15 cellular contexts compared by ENCODE assay signal in the genomic region with DNA sequence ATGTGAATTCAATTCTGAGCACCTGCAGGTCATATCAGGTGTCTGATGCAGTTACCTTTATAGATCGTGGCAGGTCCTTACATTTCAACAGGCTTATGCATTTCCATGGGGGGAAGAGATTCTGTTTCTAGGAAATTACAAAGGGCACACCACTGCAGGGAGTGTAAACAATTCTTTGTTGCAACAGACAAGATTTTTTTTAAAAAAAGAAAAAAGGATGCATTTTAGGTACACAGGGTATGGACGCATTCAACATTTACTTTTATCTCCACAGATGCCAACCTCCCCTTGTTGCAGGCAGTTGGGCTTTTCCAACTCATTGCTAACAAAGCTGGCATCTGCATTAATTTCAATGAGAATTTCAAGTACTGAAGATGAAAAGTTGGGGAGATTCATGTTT. TPM values are rescaled to one million over a fixed set of nuclear protein-coding genes. Genes with fewer than 3 reads are reported as not detected.
"Had no signal": no experiment of that assay in that cellular context is flagged by ENCODE, and none has a peak within 500 bp of the region (broad histone marks: within the 10 kb centered on the region; RNA-seq: fewer than 3 reads in every experiment).

No MANE protein-coding gene starts in this region.

- H3K27me3 ChIP-seq: neutrophil had no signal

- H3K4me3 ChIP-seq: lung, thoracic aorta had no signal

- H3K36me3 ChIP-seq: neutrophil, thoracic aorta had no signal

- H3K9me3 ChIP-seq: thoracic aorta had no signal

- H3K9me3 Mint-ChIP-seq: activated CD4-positive, alpha-beta T cell treated with anti-CD3 and anti-CD28 coated beads, Interleukin-2, amount 10 ng/mL, durations not matched to agents 7 days and 5 days; activated naive CD4-positive, alpha-beta T cell treated with anti-CD3 and anti-CD28 coated beads, Interleukin-2, amount 50 U/mL, for 24 hours; central memory CD8-positive, alpha-beta T cell; naive B cell; WTC11 had no signal

- H3K27ac ChIP-seq: neutrophil, thoracic aorta had no signal

- H3K27me3 Mint-ChIP-seq: activated CD4-positive, alpha-beta T cell treated with anti-CD3 and anti-CD28 coated beads, Interleukin-2, amount 10 ng/mL, durations not matched to agents 7 days and 5 days; activated naive CD4-positive, alpha-beta T cell treated with anti-CD3 and anti-CD28 coated beads, Interleukin-2, amount 50 U/mL, for 24 hours; central memory CD8-positive, alpha-beta T cell; naive B cell had no signal

- DNase-seq: activated CD4-positive, alpha-beta T cell treated with anti-CD3 and anti-CD28 coated beads, Interleukin-2, amount 10 ng/mL, durations not matched to agents 7 days and 5 days; cortex of kidney; hippocampal formation; naive B cell; retina; stimulated activated CD4-positive, alpha-beta T cell treated with anti-CD3 and anti-CD28 coated beads, Interleukin-4, amount 100 ng/mL, for 1 hour; stimulated activated CD8-positive, alpha-beta memory T cell treated with anti-CD3 and anti-CD28 coated beads, Interleukin-4, amount 100 ng/mL, for 48 hours; stimulated activated naive CD8-positive, alpha-beta T cell treated with anti-CD3 and anti-CD28 coated beads, Interleukin-15, Interleukin-2, amounts not matched to agents 100 U/mL and 50 U/mL, for 24 hours had no signal

- H3K27ac Mint-ChIP-seq: activated CD4-positive, alpha-beta T cell treated with anti-CD3 and anti-CD28 coated beads, Interleukin-2, amount 10 ng/mL, durations not matched to agents 7 days and 5 days; activated naive CD4-positive, alpha-beta T cell treated with anti-CD3 and anti-CD28 coated beads, Interleukin-2, amount 50 U/mL, for 24 hours had no signal

- H3K4me1 Mint-ChIP-seq: activated CD4-positive, alpha-beta T cell treated with anti-CD3 and anti-CD28 coated beads, Interleukin-2, amount 10 ng/mL, durations not matched to agents 7 days and 5 days; activated naive CD4-positive, alpha-beta T cell treated with anti-CD3 and anti-CD28 coated beads, Interleukin-2, amount 50 U/mL, for 24 hours; central memory CD8-positive, alpha-beta T cell; naive B cell had no signal

- H3K4me3 Mint-ChIP-seq: activated CD4-positive, alpha-beta T cell treated with anti-CD3 and anti-CD28 coated beads, Interleukin-2, amount 10 ng/mL, durations not matched to agents 7 days and 5 days; activated naive CD4-positive, alpha-beta T cell treated with anti-CD3 and anti-CD28 coated beads, Interleukin-2, amount 50 U/mL, for 24 hours; central memory CD8-positive, alpha-beta T cell; naive B cell; WTC11 had no signal

- H3K36me3 Mint-ChIP-seq: activated naive CD4-positive, alpha-beta T cell treated with anti-CD3 and anti-CD28 coated beads, Interleukin-2, amount 50 U/mL, for 24 hours; naive B cell; WTC11 had no signal

- ATAC-seq: stimulated activated naive CD8-positive, alpha-beta T cell treated with anti-CD3 and anti-CD28 coated beads, Interleukin-15, Interleukin-2, amounts not matched to agents 100 U/mL and 50 U/mL, for 24 hours; WTC11 had no signal

RNA-seq across cellular contexts. Expression of gene TEKT2, which starts 13.5 kb away (rescaled TPM):
- total RNA-seq: activated CD4-positive, alpha-beta T cell treated with anti-CD3 and anti-CD28 coated beads, Interleukin-2, amount 10 ng/mL, durations not matched to agents 7 days and 5 days; activated CD8-positive, alpha-beta memory T cell treated with anti-CD3 and anti-CD28 coated beads for 36 hours; thoracic aorta had no signal

RNA-seq across cellular contexts. Expression of gene COL8A2, which starts 54.7 kb away (rescaled TPM):
- total RNA-seq: activated CD4-positive, alpha-beta T cell treated with anti-CD3 and anti-CD28 coated beads, Interleukin-2, amount 10 ng/mL, durations not matched to agents 7 days and 5 days had no signal
